Comparison of ENCODE assay signal across 26 cellular contexts in genomic region chrX:14926471-14926870, GRCh38.
"Had no signal": no experiment of that assay in that cellular context is flagged by ENCODE, and none has a peak within 500 bp of the region (broad histone marks: within the 10 kb centered on the region; RNA-seq: fewer than 3 reads in every experiment).

No MANE protein-coding gene starts in this region.

- ATAC-seq: activated T-cell treated with anti-CD3 and anti-CD28 coated beads, Interleukin-2, amount 50 U/mL, for 4 hours; T-cell had no signal

- H3K36me3 ChIP-seq: MG63, Peyer's patch had no signal

- FAIRE-seq: TTC549 had no signal

- H3K27ac ChIP-seq: KMS-11, Peyer's patch had no signal

- DNase-seq: activated B cell treated with CpG ODN at 0.5 μM for 24 hours; activated CD4-positive, alpha-beta T cell treated with anti-CD3 and anti-CD28 coated beads for 1 hour; activated CD4-positive, alpha-beta T cell treated with anti-CD3 and anti-CD28 coated beads, Interleukin-2, amount 10 ng/mL, durations not matched to agents 24 days and 14 days; activated CD4-positive, alpha-beta T cell treated with anti-CD3 and anti-CD28 coated beads, Interleukin-2, amount 50 U/mL, for 48 hours; activated CD8-positive, alpha-beta memory T cell treated with anti-CD3 and anti-CD28 coated beads for 24 hours; activated effector memory CD4-positive, alpha-beta T cell treated with anti-CD3 and anti-CD28 coated beads, Interleukin-2, amount 50 U/mL, for 16 hours; activated naive CD4-positive, alpha-beta T cell treated with anti-CD3 and anti-CD28 coated beads for 36 hours; activated T-cell treated with anti-CD3 and anti-CD28 coated beads, Interleukin-2, amount 50 U/mL, for 4 hours; amygdala; MG63; MV-4-11; NCI-H1092 treated with DMSO at 0.1 percent for 48 hours; NCI-H1436 treated with DMSO at 0.1 percent for 48 hours; NCI-H187; NCI-H2081; NCI-H510A treated with DMSO at 0.1 percent for 48 hours; NCI-H69; NK-92 treated with Interleukin-12 subunit alpha and Interleukin-12 subunit beta, amount 100 ng/mL, for 24 hours; OCI-M1; Peyer's patch; SHP77 treated with DMSO at 0.1 percent for 48 hours; T-cell; T-helper 2 cell; T1000 had no signal

- H3K4me1 ChIP-seq: Peyer's patch had no signal

- H3K4me3 ChIP-seq: MG63, Peyer's patch had no signal

- H3K9ac ChIP-seq: KMS-11 had no signal

- H3K27me3 ChIP-seq: MG63, Peyer's patch had no signal

- H3K9me3 ChIP-seq: MG63, Peyer's patch had no signal
